ENCODE assay signal across 8 cellular contexts in genomic region chr10:118753331-118753730, GRCh38. TPM values are rescaled to one million over a fixed set of nuclear protein-coding genes. Genes with fewer than 3 reads are reported as not detected.
DNase-seq lines count a peak whose midpoint lies in the region; ATAC-seq and TF ChIP-seq lines count a peak whose summit lies in the region.

No MANE protein-coding gene starts in this region.

- TF ChIP-seq RAD21 in liver (IDR thresholded peaks at IDR 0.05) = no peak

- H3K9me3 Mint-ChIP-seq in activated T-cell treated with anti-CD3 and anti-CD28 coated beads, Interleukin-2, amount 50 U/mL, for 72 hours = no peaks in the 10 kb centered on the region

- peaks cover 0 to 2% of the 10 kb centered on the region in 2 donors for H3K36me3 Mint-ChIP-seq in activated T-cell treated with anti-CD3 and anti-CD28 coated beads, Interleukin-2, amount 50 U/mL, for 72 hours (ENCODE audit: insufficient read depth in 2 of 2)

- H3K36me3 ChIP-seq in adrenal gland (replicated peaks in 1 of 2) (no peaks in the 10 kb centered on the region), liver (ENCODE audit: control insufficient read depth in 4 of 4, insufficient read depth in 3 of 4, low read depth in 1 of 4, low read length in 3 of 4) (no peaks in the 10 kb centered on the region), transverse colon (no peaks in the 10 kb centered on the region)

- H3K9me3 ChIP-seq in adrenal gland (replicated peaks in 1 of 3) = no peaks in the 10 kb centered on the region
- no peaks in the 10 kb centered on the region for H3K9me3 ChIP-seq in liver (ENCODE audit: control insufficient read depth in 4 of 4, low read length in 3 of 4)
- no peaks in the 10 kb centered on the region for H3K9me3 ChIP-seq in transverse colon

- H3K27me3 Mint-ChIP-seq in activated T-cell treated with anti-CD3 and anti-CD28 coated beads, Interleukin-2, amount 50 U/mL, for 72 hours (ENCODE audit: low read depth) = peaks cover 6% of the 10 kb centered on the region

- H3K4me1 Mint-ChIP-seq in activated T-cell treated with anti-CD3 and anti-CD28 coated beads, Interleukin-2, amount 50 U/mL, for 72 hours (ENCODE audit: low read depth) = peaks cover 27% of the 10 kb centered on the region

- no peak for DNase-seq in activated T-cell treated with anti-CD3 and anti-CD28 coated beads, Interleukin-2, amount 50 U/mL, for 72 hours
- DNase-seq in activated T-cell treated with anti-CD3 and anti-CD28 coated beads for 4 hours (no peak), adrenal gland (no peak), transverse colon (no peak)

- H3K27me3 ChIP-seq in adrenal gland = no peaks in the 10 kb centered on the region
- H3K27me3 ChIP-seq in liver (ENCODE audit: control insufficient read depth in 4 of 4, insufficient read depth in 4 of 4, low read length in 3 of 4) = no peaks in the 10 kb centered on the region
- no peaks in the 10 kb centered on the region for H3K27me3 ChIP-seq in transverse colon

- WGBS in adrenal gland, 4 donors = 4 to 23% (median 10%) methylated on average over 5 of the region's 5 CpGs
- 16% methylated on average over 5 of the region's 5 CpGs for WGBS in liver
- WGBS in transverse colon (ENCODE audit: low coverage in 1 of 2), 2 donors = 17% methylated on average over 5 of the region's 5 CpGs; no CpG with 5 or more reads in 1 of the 2 donors

- H3K9ac ChIP-seq in liver (ENCODE audit: low read depth in 1 of 2, low read length in 2 of 2) = peak overlapping the region; percentile 65 to 94

- TF ChIP-seq EP300 in transverse colon (IDR thresholded peaks at IDR 0.05; ENCODE audit: low read depth) = no peak

- H3K4me3 ChIP-seq in adrenal gland (peak overlapping the region; percentile 73 to 100 (median 88)), liver (ENCODE audit: low read depth in 1 of 3, low read length in 3 of 3) (peak overlapping the region; percentile 66 to 86 (median 76)), transverse colon (peak overlapping the region; percentile 89 to 99 (median 96))

- H3K27ac ChIP-seq in adrenal gland (peak overlapping the region in 2 of 5 donors; percentile 89 to 93), liver (ENCODE audit: low read depth in 1 of 2, low read length in 2 of 2) (peak overlapping the region in 1 of 2 donors; percentile 85), transverse colon (peak overlapping the region; percentile 90 to 92 (median 91))

- H3K4me3 Mint-ChIP-seq in activated T-cell treated with anti-CD3 and anti-CD28 coated beads, Interleukin-2, amount 50 U/mL, for 72 hours = peak overlapping the region; percentile 85 to 96

- intact Hi-C loops in adrenal gland (cut with DNase I) (no loop called here), transverse colon (cut with DNase I; ENCODE audit: low total_unique reads) (no loop called here)

- in situ Hi-C loops in transverse colon (cut with MboI; ENCODE audit: low pct_ligation_motif_present in 1 of 4, low pct_unique_long_range_greater_than_20kb in 1 of 4, low sequenced_read_pairs in 3 of 4) = no loop called here

- no peak for TF ChIP-seq CTCF in adrenal gland (IDR thresholded peaks at IDR 0.05)
- no peak for TF ChIP-seq CTCF in liver (IDR thresholded peaks at IDR 0.05; ENCODE audit: low read depth, low read length, missing input control)
- no peak for TF ChIP-seq CTCF in transverse colon (IDR thresholded peaks at IDR 0.05)

- peaks cover 22 to 50% of the 10 kb centered on the region in 2 donors for H3K4me1 ChIP-seq in adrenal gland (replicated peaks in 1 of 2)
- H3K4me1 ChIP-seq in liver (ENCODE audit: control insufficient read depth in 4 of 4, insufficient read depth in 4 of 4, low read length in 3 of 4) = peaks cover 0 to 26% (median 22%) of the 10 kb centered on the region in 4 donors
- peaks cover 9 to 35% (median 21%) of the 10 kb centered on the region in 4 donors for H3K4me1 ChIP-seq in transverse colon

- TF ChIP-seq POLR2A in adrenal gland (IDR thresholded peaks at IDR 0.05) = no peak
- TF ChIP-seq POLR2A in transverse colon (IDR thresholded peaks at IDR 0.05) = no peak

- peak overlapping the region; percentile 62 for H3K27ac Mint-ChIP-seq in activated T-cell treated with anti-CD3 and anti-CD28 coated beads, Interleukin-2, amount 50 U/mL, for 72 hours

- no peak for ATAC-seq in activated T-cell treated with anti-CD3 and anti-CD28 coated beads, Interleukin-2, amount 50 U/mL, for 72 hours (replicated peaks in 1 of 2)
- ATAC-seq in GM21367 (IDR thresholded peaks at IDR 0.05; ENCODE audit: unreplicated experiment) = no peak
- ATAC-seq in GM18909 (IDR thresholded peaks at IDR 0.05; ENCODE audit: poor library complexity, unreplicated experiment) = no peak
- no peak for ATAC-seq in GM19324 (IDR thresholded peaks at IDR 0.05; ENCODE audit: low FRiP score, unreplicated experiment)

TF ChIP-seq in liver, 16 proteins besides CTCF, POLR2A, EP300 and RAD21:
- TF ChIP-seq JUND (IDR thresholded peaks at IDR 0.05) = no peak
- TF ChIP-seq HNF4G (IDR thresholded peaks at IDR 0.05) = no peak
- TF ChIP-seq MAX (IDR thresholded peaks at IDR 0.05) = no peak
- TF ChIP-seq YY1 (IDR thresholded peaks at IDR 0.05) = no peak
- no peak for TF ChIP-seq RXRA (IDR thresholded peaks at IDR 0.05)
- no peak for TF ChIP-seq FOXA2 (IDR thresholded peaks at IDR 0.05)
- TF ChIP-seq REST (IDR thresholded peaks at IDR 0.05) = no peak
- no peak for TF ChIP-seq ATF3 (IDR thresholded peaks at IDR 0.05)
- no peak for TF ChIP-seq HNF4A (conservative IDR thresholded peaks at IDR 0.05)
- TF ChIP-seq ZBTB33 (IDR thresholded peaks at IDR 0.05) = no peak
- TF ChIP-seq TAF1 (conservative IDR thresholded peaks at IDR 0.05) = no peak
- no peak for TF ChIP-seq EGR1 (IDR thresholded peaks at IDR 0.05; ENCODE audit: low read depth in 2 of 2)
- no peak for TF ChIP-seq GABPA (IDR thresholded peaks at IDR 0.05 in 1 of 2, conservative IDR thresholded peaks at IDR 0.05 in 1 of 2)
- TF ChIP-seq SP1 (IDR thresholded peaks at IDR 0.05) = no peak
- no peak for TF ChIP-seq NR2F2 (IDR thresholded peaks at IDR 0.05)
- TF ChIP-seq FOXA1 (IDR thresholded peaks at IDR 0.05) = no peak
TF ChIP-seq in liver: peak in this region for 0.

RNA-seq across cellular contexts. Expression of gene CACUL1, which starts 1.4 kb away (rescaled TPM):
- 10 to 100 TPM; 26.1 to 29.8 TPM for total RNA-seq in activated T-cell treated with anti-CD3 and anti-CD28 coated beads, Interleukin-2, amount 50 U/mL, for 72 hours
- total RNA-seq in adrenal gland = 10 to 100 TPM; 24.2 to 70.0 (median 40.1) TPM
- polyA plus RNA-seq in adrenal gland = 10 to 100 TPM in 2 of 3 donors, 1 to 10 TPM in 1; 6.9 to 24.5 (median 16.9) TPM
- 10 to 100 TPM; 12.8 to 13.5 TPM for total RNA-seq in liver
- 10 to 100 TPM in 1 of 2 donors, 1 to 10 TPM in 1; 3.9 to 15.8 TPM for polyA plus RNA-seq in liver
- total RNA-seq in transverse colon = 10 to 100 TPM; 13.1 to 29.1 (median 23.2) TPM
